ENCODE assay signal across 20 cellular contexts in the genomic region with DNA sequence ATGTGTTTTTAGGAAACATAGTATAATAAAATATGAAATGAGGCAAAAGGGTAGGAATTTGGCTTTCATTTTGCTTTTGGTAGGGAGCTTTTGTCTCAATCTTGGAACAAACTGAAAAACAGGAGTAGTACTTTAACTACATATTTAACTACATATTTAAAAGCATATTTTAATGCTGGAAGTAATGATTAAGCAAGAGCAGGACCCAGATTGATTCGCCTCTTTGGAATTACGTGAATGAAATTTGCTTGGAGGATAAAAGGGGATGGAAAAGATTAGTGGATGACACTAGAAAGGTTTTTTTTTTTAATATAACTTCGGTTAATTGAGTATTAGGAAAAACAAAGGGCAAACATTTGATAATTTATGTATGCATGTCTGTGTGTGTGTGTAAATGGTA. TPM values are rescaled to one million over a fixed set of nuclear protein-coding genes. Genes with fewer than 3 reads are reported as not detected.
DNase-seq lines count a peak whose midpoint lies in the region; ATAC-seq and TF ChIP-seq lines count a peak whose summit lies in the region.
"Had no signal": no experiment of that assay in that cellular context is flagged by ENCODE, and none has a peak within 500 bp of the region (broad histone marks: within the 10 kb centered on the region; RNA-seq: fewer than 3 reads in every experiment).

No MANE protein-coding gene starts in this region.

- DNase-seq in left ventricle myocardium inferior: no peak
- no peak for DNase-seq in Right ventricle myocardium inferior (ENCODE audit: missing footprints)
- peak; percentile 35 for DNase-seq in amniotic epithelial cell (ENCODE audit: low read depth)
- peak; percentile 71 for DNase-seq in fibroblast of the aortic adventitia (ENCODE audit: low read depth)
- DNase-seq in foreskin keratinocyte: no peak
- no peak for DNase-seq in SHP77 (lab: John Stamatoyannopoulos, UW)
- no peak for DNase-seq in activated CD4-positive, alpha-beta T cell treated with anti-CD3 and anti-CD28 coated beads, Interleukin-2, amount 10 ng/mL, durations not matched to agents 24 days and 14 days
- DNase-seq in kidney tubule cell (ENCODE audit: low spot score): no peak
- DNase-seq: AML-193, GF-D8, NCI-H1105 treated with DMSO at 0.1 percent for 48 hours, NCI-H187, NCI-H2171, NCI-H446 treated with DMSO at 0.1 percent for 48 hours, NCI-H774, Right ventricle myocardium superior had no signal

- no peak for TF ChIP-seq CTCF in left ventricle myocardium inferior (IDR thresholded peaks at IDR 0.05; ENCODE audit: borderline replicate concordance)
- no peak for TF ChIP-seq CTCF in fibroblast of the aortic adventitia (IDR thresholded peaks at IDR 0.05; ENCODE audit: insufficient read depth, low read length)
- TF ChIP-seq CTCF in foreskin keratinocyte (conservative IDR thresholded peaks at IDR 0.05): no peak

- H3K27ac Mint-ChIP-seq in activated CD4-positive, alpha-beta T cell treated with anti-CD3 and anti-CD28 coated beads, Interleukin-2, amount 10 ng/mL, durations not matched to agents 24 days and 14 days: no peak overlapping the region

- no peaks in the 10 kb centered on the region for H3K9me3 ChIP-seq in left ventricle myocardium inferior (replicated peaks)

- no peaks in the 10 kb centered on the region for H3K9me3 Mint-ChIP-seq in activated CD4-positive, alpha-beta T cell treated with anti-CD3 and anti-CD28 coated beads, Interleukin-2, amount 10 ng/mL, durations not matched to agents 24 days and 14 days

- intact Hi-C loops in left ventricle myocardium inferior (cut with micrococcal nuclease) (loop anchor here (10.0 kb wide), 2 partner anchors 203 to 503 kb away; partner anchors contain the start of gene FNDC3B), Right ventricle myocardium inferior (cut with DNase I) (loop anchor here (5.0 to 10.0 kb wide), 3 partner anchors 185 to 483 kb away; no protein-coding TSS in a partner anchor)
- intact Hi-C loops in activated CD4-positive, alpha-beta T cell treated with anti-CD3 and anti-CD28 coated beads, Interleukin-2, amount 10 ng/mL, durations not matched to agents 24 days and 14 days (cut with micrococcal nuclease): loop anchor here (5.0 kb wide), 1 partner anchor 130 kb away; no protein-coding TSS in a partner anchor

- H3K27ac ChIP-seq in left ventricle myocardium inferior (replicated peaks) (peak overlapping the region; percentile 85), foreskin keratinocyte (no peak overlapping the region)

- H3K36me3 ChIP-seq in left ventricle myocardium inferior: no peaks in the 10 kb centered on the region

- no peak overlapping the region for H3K4me3 ChIP-seq in left ventricle myocardium inferior
- H3K4me3 ChIP-seq in fibroblast of the aortic adventitia (ENCODE audit: low read depth, low read length): no peak overlapping the region

- ATAC-seq in Right ventricle myocardium inferior (no peak), foreskin keratinocyte (no peak)
- ATAC-seq: HepG2, Panc1 had no signal

- H3K4me1 Mint-ChIP-seq in activated CD4-positive, alpha-beta T cell treated with anti-CD3 and anti-CD28 coated beads, Interleukin-2, amount 10 ng/mL, durations not matched to agents 24 days and 14 days: peaks cover 7% of the 10 kb centered on the region

- no peak overlapping the region for H3K4me3 Mint-ChIP-seq in activated CD4-positive, alpha-beta T cell treated with anti-CD3 and anti-CD28 coated beads, Interleukin-2, amount 10 ng/mL, durations not matched to agents 24 days and 14 days

- H3K27me3 Mint-ChIP-seq in activated CD4-positive, alpha-beta T cell treated with anti-CD3 and anti-CD28 coated beads, Interleukin-2, amount 10 ng/mL, durations not matched to agents 24 days and 14 days: peaks cover 40% of the 10 kb centered on the region

- no peaks in the 10 kb centered on the region for H3K36me3 Mint-ChIP-seq in activated CD4-positive, alpha-beta T cell treated with anti-CD3 and anti-CD28 coated beads, Interleukin-2, amount 10 ng/mL, durations not matched to agents 24 days and 14 days (ENCODE audit: low read depth)

- H3K4me1 ChIP-seq in left ventricle myocardium inferior: peaks cover 67% of the 10 kb centered on the region
- H3K4me1 ChIP-seq in foreskin keratinocyte: no peaks in the 10 kb centered on the region

- H3K27me3 ChIP-seq in left ventricle myocardium inferior (ENCODE audit: low read depth) (no peaks in the 10 kb centered on the region), foreskin keratinocyte (no peaks in the 10 kb centered on the region)

RNA-seq across cellular contexts. Expression of gene TMEM212, which starts 11.2 kb away (rescaled TPM):
- total RNA-seq in left ventricle myocardium inferior (not detected), Right ventricle myocardium inferior (not detected), fibroblast of the aortic adventitia (ENCODE audit: low replicate concordance) (not detected in 2 replicates), foreskin keratinocyte (not detected in 2 replicates)
- polyA plus RNA-seq in foreskin keratinocyte: not detected in 2 replicates
- not detected in 2 replicates for total RNA-seq in activated CD4-positive, alpha-beta T cell treated with anti-CD3 and anti-CD28 coated beads, Interleukin-2, amount 10 ng/mL, durations not matched to agents 24 days and 14 days
- total RNA-seq: A172, H1, HepG2, Right ventricle myocardium superior had no signal
- polyA plus RNA-seq: H1, HepG2 had no signal

RNA-seq across cellular contexts. Expression of gene PLD1, which starts 21.7 kb away (rescaled TPM):
- total RNA-seq in left ventricle myocardium inferior (59.5 TPM), Right ventricle myocardium inferior (78.0 TPM), fibroblast of the aortic adventitia (ENCODE audit: low replicate concordance) (10.1 and 23.1 TPM in 2 replicates), foreskin keratinocyte (6.1 and 7.7 TPM in 2 replicates)
- 2.1 and 2.7 TPM in 2 replicates for polyA plus RNA-seq in foreskin keratinocyte
- total RNA-seq in activated CD4-positive, alpha-beta T cell treated with anti-CD3 and anti-CD28 coated beads, Interleukin-2, amount 10 ng/mL, durations not matched to agents 24 days and 14 days: 0.09 TPM in 1 of 2 replicates, not detected in the other

Comparison
In these comparisons a context has a peak if more than half of its experiments do, and no peak if none do; other contexts are left out.
1. DNase-seq: peak in amniotic epithelial cell (single experiment) and fibroblast of the aortic adventitia (single experiment); none in left ventricle myocardium inferior (single experiment), Right ventricle myocardium inferior (single experiment), foreskin keratinocyte (0 of 2), SHP77 (0 of 2), activated CD4-positive, alpha-beta T cell treated with anti-CD3 and anti-CD28 coated beads, Interleukin-2, amount 10 ng/mL, durations not matched to agents 24 days and 14 days (single experiment) and kidney tubule cell (single experiment).